Comparison of ENCODE assay signal across 12 cellular contexts in the genomic region with DNA sequence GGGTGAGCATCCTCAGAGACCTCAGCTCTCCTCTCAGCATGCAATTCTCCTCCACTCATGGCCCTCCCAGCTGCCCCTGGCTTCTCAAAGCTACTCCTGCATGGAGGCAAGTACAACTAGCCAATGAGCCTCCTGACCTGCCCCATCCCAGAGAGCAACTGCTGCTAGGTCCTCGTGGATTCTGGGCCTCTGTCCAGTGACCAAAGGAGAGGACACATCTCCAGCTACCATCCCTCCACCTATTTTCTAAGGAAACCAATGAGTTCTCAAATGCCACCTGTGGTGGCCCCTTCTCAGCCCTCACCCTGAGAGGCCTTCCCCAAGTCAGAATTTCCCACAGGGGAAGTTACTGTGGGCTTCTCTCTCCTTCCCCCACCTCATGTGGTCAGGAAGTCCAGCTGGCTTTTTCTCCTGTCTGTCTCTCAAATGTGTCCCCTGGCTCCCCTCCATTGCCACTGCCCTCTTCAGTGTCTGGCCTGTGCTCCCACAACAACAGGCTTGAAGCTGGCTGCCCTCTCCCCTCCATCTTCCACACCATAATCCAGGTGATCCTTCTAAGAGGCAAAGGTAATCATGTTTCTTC. TPM values are rescaled to one million over a fixed set of nuclear protein-coding genes. Genes with fewer than 3 reads are reported as not detected.
DNase-seq lines count a peak whose midpoint lies in the region; ATAC-seq, FAIRE-seq and TF ChIP-seq lines count a peak whose summit lies in the region.
"Had no signal": no experiment of that assay in that cellular context is flagged by ENCODE, and none has a peak within 500 bp of the region (broad histone marks: within the 10 kb centered on the region; RNA-seq: fewer than 3 reads in every experiment).

No MANE protein-coding gene starts in this region.

- no peak for TF ChIP-seq EP300 in H1 (IDR thresholded peaks at IDR 0.05; ENCODE audit: borderline replicate concordance in 1 of 2, low read depth in 2 of 2, low read length in 2 of 2)

- H3K4me3 Mint-ChIP-seq in activated T-cell treated with anti-CD3 and anti-CD28 coated beads, Interleukin-2, amount 50 U/mL, for 24 hours: no peak overlapping the region

- H3K56ac ChIP-seq in H1 (replicated peaks; ENCODE audit: insufficient read length, low read depth, low read length): no peak overlapping the region

- H3K23ac ChIP-seq in H1 (ENCODE audit: insufficient read length): no peak overlapping the region

- no peak overlapping the region for H3K4ac ChIP-seq in H1 (replicated peaks; ENCODE audit: insufficient read length, low read depth, low read length)

- DNase-seq in activated T-cell treated with anti-CD3 and anti-CD28 coated beads, Interleukin-2, amount 50 U/mL, for 24 hours: no peak
- no peak for DNase-seq in activated T-cell treated with anti-CD3 and anti-CD28 coated beads, Interleukin-2, amount 50 U/mL, for 48 hours
- DNase-seq in NOMO-1 treated with DMSO at 0.1 percent for 48 hours (lab: John Stamatoyannopoulos, UW; ENCODE audit: unreplicated experiment) (peak; percentile 9), H1 (ENCODE audit: low read depth in 1 of 2, low spot score in 2 of 2) (no peak), spleen (no peak), GM13976 (ENCODE audit: low spot score) (no peak)
- DNase-seq in stimulated activated naive CD4-positive, alpha-beta T cell treated with Interleukin-2 at 50 U/mL for 16 hours (lab: John Stamatoyannopoulos, UW): no peak
- DNase-seq: stimulated activated CD8-positive, alpha-beta memory T cell treated with anti-CD3 and anti-CD28 coated beads, Interleukin-4, amount 100 ng/mL, for 48 hours had no signal

- no peaks in the 10 kb centered on the region for H3K27me3 Mint-ChIP-seq in activated T-cell treated with anti-CD3 and anti-CD28 coated beads, Interleukin-2, amount 50 U/mL, for 24 hours

- 100% methylated on average over 1 of the region's 1 CpG; no CpG with 5 or more reads in 1 of the 2 experiments for WGBS in H1 (ENCODE audit: extremely low coverage in 1 of 2, insufficient coverage in 1 of 2, insufficient read length in 1 of 2, insufficient replicate concordance in 2 of 2, low coverage in 1 of 2, low lambda C conversion rate in 2 of 2, missing lambda C conversion rate in 1 of 2), 2 experiments
- WGBS in spleen, 5 donors: 43 to 74% (median 61%) methylated on average over 1 of the region's 1 CpG

- H3K4me1 Mint-ChIP-seq in activated T-cell treated with anti-CD3 and anti-CD28 coated beads, Interleukin-2, amount 50 U/mL, for 24 hours (ENCODE audit: low read depth): peaks cover 64% of the 10 kb centered on the region

- POLR2A ChIA-PET in H1 (lab: Charles Lee; ENCODE audit: partially characterized antibody): no interaction called here

- intact Hi-C loops in spleen (cut with DNase I; ENCODE audit: low total_unique reads): no loop called here

- no peak overlapping the region for H3K14ac ChIP-seq in H1 (ENCODE audit: insufficient read length)

- no peaks in the 10 kb centered on the region for H3K9me3 Mint-ChIP-seq in activated T-cell treated with anti-CD3 and anti-CD28 coated beads, Interleukin-2, amount 50 U/mL, for 24 hours

- H4K20me1 ChIP-seq in H1 (replicated peaks in 1 of 2; ENCODE audit: control insufficient read depth in 1 of 2, insufficient read depth in 2 of 2, low read length in 2 of 2): no peaks in the 10 kb centered on the region

- no peak overlapping the region for H4K5ac ChIP-seq in H1 (ENCODE audit: insufficient read length, low read depth, low read length)

- in situ Hi-C loops in GM13976 (cut with MboI; ENCODE audit: low sequenced_read_pairs, unreplicated experiment): no loop called here

- no peaks in the 10 kb centered on the region for H3K36me3 Mint-ChIP-seq in activated T-cell treated with anti-CD3 and anti-CD28 coated beads, Interleukin-2, amount 50 U/mL, for 24 hours (ENCODE audit: low read depth)

- H3K23me2 ChIP-seq in H1 (ENCODE audit: low read depth, low read length): no peaks in the 10 kb centered on the region

- FAIRE-seq in H1 (lab: Jason Lieb, UNC): no peak
- FAIRE-seq: frontal cortex, keratinocyte had no signal

- H2BK15ac ChIP-seq in H1 (ENCODE audit: low read length): no peak overlapping the region

- H3K18ac ChIP-seq in H1 (ENCODE audit: extremely low read depth, low read length): no peak overlapping the region

- no peak overlapping the region for H3K9ac ChIP-seq in H1 (replicated peaks in 1 of 4; ENCODE audit: extremely low read depth in 1 of 4, low read depth in 3 of 4, low read length in 3 of 4)

- H2BK12ac ChIP-seq in H1 (ENCODE audit: low read depth, low read length): no peak overlapping the region

- H3K4me3 ChIP-seq in H1 (ENCODE audit: extremely low read depth in 1 of 4, insufficient read depth in 2 of 4, low read depth in 3 of 4, low read length in 4 of 4): no peak overlapping the region
- H3K4me3 ChIP-seq in spleen: no peak overlapping the region
- H3K4me3 ChIP-seq: SK-N-MC had no signal

- H2BK5ac ChIP-seq in H1 (ENCODE audit: low read depth, low read length): no peak overlapping the region

- H4K8ac ChIP-seq in H1 (ENCODE audit: extremely low read depth, insufficient read depth, low read length): no peak overlapping the region

- H3K9me3 ChIP-seq in H1 (ENCODE audit: insufficient read depth in 2 of 2, low read depth in 1 of 2, low read length in 1 of 2) (no peaks in the 10 kb centered on the region), spleen (no peaks in the 10 kb centered on the region)

- H3K4me2 ChIP-seq in H1 (ENCODE audit: insufficient read depth in 1 of 2, low read depth in 2 of 2, low read length in 2 of 2): no peak overlapping the region

- TF ChIP-seq CTCF in H1 (IDR thresholded peaks at IDR 0.05; ENCODE audit: control extremely low read depth in 1 of 3, insufficient read depth in 1 of 3, low read depth in 1 of 3, low read length in 3 of 3): no peak
- no peak for TF ChIP-seq CTCF in spleen (IDR thresholded peaks at IDR 0.05 in 8 of 11, conservative IDR thresholded peaks at IDR 0.05 in 3 of 11)
- TF ChIP-seq CTCF in GM13976 (IDR thresholded peaks at IDR 0.05; ENCODE audit: borderline replicate concordance, control extremely low read depth, extremely low read depth, insufficient read depth, missing control alignments): no peak

- CTCF ChIA-PET in H1 (lab: Charles Lee; ENCODE audit: partially characterized antibody): interaction anchor here (1.6 kb wide), 1 partner anchor 205 kb away, joined by 4 read pairs; no protein-coding TSS in a partner anchor

- H2AFZ ChIP-seq in H1 (ENCODE audit: low read length): no peak overlapping the region

- no peak for TF ChIP-seq POLR2A in H1 (IDR thresholded peaks at IDR 0.05; ENCODE audit: control extremely low read depth in 1 of 2, low read depth in 2 of 2, low read length in 2 of 2)
- no peak for TF ChIP-seq POLR2A in spleen (IDR thresholded peaks at IDR 0.05)

- no peaks in the 10 kb centered on the region for H3K79me1 ChIP-seq in H1 (ENCODE audit: low read depth, low read length)

- no peak overlapping the region for H2BK120ac ChIP-seq in H1 (replicated peaks; ENCODE audit: low read depth, low read length)

- H3K27me3 ChIP-seq in H1 (replicated peaks in 1 of 4; ENCODE audit: control insufficient read depth in 3 of 4, extremely low read depth in 1 of 4, insufficient read depth in 3 of 4, low read length in 3 of 4) (no peaks in the 10 kb centered on the region), spleen (replicated peaks in 1 of 7) (no peaks in the 10 kb centered on the region)

- H2BK20ac ChIP-seq in H1 (ENCODE audit: low read length): no peak overlapping the region

- no peak overlapping the region for H3K27ac ChIP-seq in H1 (ENCODE audit: low read depth, low read length)
- H3K27ac ChIP-seq in spleen: peak overlapping the region in 5 of 8 donors; percentile 4 to 64 (median 55)
- H3K27ac ChIP-seq: SK-N-MC had no signal

- H3K36me3 ChIP-seq in H1 (ENCODE audit: control insufficient read depth in 2 of 4, insufficient read depth in 4 of 4, low read length in 3 of 4) (no peaks in the 10 kb centered on the region), spleen (no peaks in the 10 kb centered on the region)

- H3K27ac Mint-ChIP-seq in activated T-cell treated with anti-CD3 and anti-CD28 coated beads, Interleukin-2, amount 50 U/mL, for 24 hours: peak overlapping the region; percentile 54

- ATAC-seq in GM19395 (IDR thresholded peaks at IDR 0.05; ENCODE audit: unreplicated experiment): no peak

- H3K4me1 ChIP-seq in H1 (replicated peaks in 1 of 4; ENCODE audit: control insufficient read depth in 3 of 4, insufficient read depth in 4 of 4, low read length in 3 of 4) (peaks cover 0 to 3% (median 2%) of the 10 kb centered on the region in 4 experiments; a peak in 3 of 7 replicates), spleen (peaks cover 32 to 66% (median 50%) of the 10 kb centered on the region in 6 donors)

- no peaks in the 10 kb centered on the region for H3K79me2 ChIP-seq in H1 (ENCODE audit: control insufficient read depth in 1 of 2, insufficient read depth in 2 of 2, low read length in 2 of 2)

- no peak overlapping the region for H4K91ac ChIP-seq in H1 (replicated peaks; ENCODE audit: insufficient read length, low read length)

- H2AK5ac ChIP-seq in H1 (ENCODE audit: low read depth, low read length): 0 out of 2 replicates have a peak overlapping the region, but pooled peaks have one; percentile 39

- TF ChIP-seq RAD21 in H1 (IDR thresholded peaks at IDR 0.05 in 1 of 2, conservative IDR thresholded peaks at IDR 0.05 in 1 of 2; ENCODE audit: low read depth in 2 of 2, low read length in 2 of 2): no peak

TF ChIP-seq in H1, 55 proteins besides CTCF, POLR2A, EP300 and RAD21:
- TF ChIP-seq CHD2 (IDR thresholded peaks at IDR 0.05; ENCODE audit: low read length): no peak
- TF ChIP-seq SRF (IDR thresholded peaks at IDR 0.05; ENCODE audit: low read depth, low read length): no peak
- no peak for TF ChIP-seq MAFK (IDR thresholded peaks at IDR 0.05; ENCODE audit: low read depth, low read length)
- TF ChIP-seq JUN (IDR thresholded peaks at IDR 0.05; ENCODE audit: low read depth, low read length): no peak
- TF ChIP-seq TCF12 (IDR thresholded peaks at IDR 0.05; ENCODE audit: low read depth, low read length): no peak
TF ChIP-seq in H1: peak in this region for 0.

RNA-seq across cellular contexts. Expression of gene LIPC, which starts 43.0 kb away (rescaled TPM):
- total RNA-seq in H1 (2021; fragmentation: NEBNext Ultra II Directional; extraction: Animal tissue kit (Norgen Biotek cat#: 25700)): not detected in 2 replicates
- polyA plus RNA-seq in H1 (2011; rRNA removed) (not detected in 2 replicates), spleen (under 1 TPM; 0.47 to 0.70 (median 0.48) TPM)
- polyA plus RNA-seq in H1 (2011; cell fraction: cytosol; rRNA removed): not detected
- polyA plus RNA-seq in H1 (2011; cell fraction: nucleus; rRNA removed): not detected
- polyA plus RNA-seq in H1 (2012, experiment 1 of 2): not detected in 4 replicates
- not detected for polyA plus RNA-seq in H1 (2012, experiment 2 of 2)
- polyA plus RNA-seq in H1 (2013, experiment 1 of 2): not detected
- polyA plus RNA-seq in H1 (2013, experiment 2 of 2): not detected
- not detected in 2 replicates for polyA minus RNA-seq in H1 (2011; rRNA and poly(A)+ RNA removed)
- polyA minus RNA-seq in H1 (2011; cell fraction: cytosol; rRNA and poly(A)+ RNA removed): not detected
- not detected for polyA minus RNA-seq in H1 (2011; cell fraction: nucleus; rRNA and poly(A)+ RNA removed)
- total RNA-seq in spleen: 1 to 10 TPM in 6 of 7 donors, under 1 TPM in 1; 0.60 to 2.5 (median 1.2) TPM
- total RNA-seq: frontal cortex had no signal
- polyA plus RNA-seq: keratinocyte had no signal
